ENCODE assay signal across 8 cellular contexts in genomic region chr1:228500901-228501871, GRCh38. TPM values are rescaled to one million over a fixed set of nuclear protein-coding genes. Genes with fewer than 3 reads are reported as not detected.
A peak's percentile ranks its signal among the peaks of the same experiment; 100 is the strongest.
DNase-seq lines count a peak whose midpoint lies in the region; TF ChIP-seq lines count a peak whose summit lies in the region.

No MANE protein-coding gene starts in this region.

- in situ Hi-C loops in GM23248 (cut with MboI) = no loop called here

- peak overlapping the region; percentile 31 for H2BK5ac ChIP-seq in neuronal stem cell (ENCODE audit: low read length)

- H3F3A ChIP-seq in GM23248 (ENCODE audit: insufficient read depth) = peaks cover 19% of the 10 kb centered on the region

- no peak overlapping the region for H2BK120ac ChIP-seq in neuronal stem cell (ENCODE audit: low read depth, low read length)

- TF ChIP-seq POLR2A in Peyer's patch (IDR thresholded peaks at IDR 0.05) = no peak
- no peak for TF ChIP-seq POLR2A in stomach (IDR thresholded peaks at IDR 0.05)

- no peak overlapping the region for H3K18ac ChIP-seq in neuronal stem cell (ENCODE audit: low read length)

- H3K36me3 ChIP-seq in GM23248 (ENCODE audit: low read depth) (no peaks in the 10 kb centered on the region), Peyer's patch (peaks cover 0 to 3% (median 0%) of the 10 kb centered on the region in 3 donors), neuronal stem cell (replicated peaks in 1 of 2; ENCODE audit: control insufficient read depth in 2 of 2, insufficient read depth in 2 of 2, low read length in 2 of 2) (peaks cover 0 to 5% of the 10 kb centered on the region in 2 donors), stomach (peaks cover 0 to 14% (median 12%) of the 10 kb centered on the region in 4 donors)

- H3K9me3 ChIP-seq in GM23248 (ENCODE audit: low read depth) = no peaks in the 10 kb centered on the region
- H3K9me3 ChIP-seq in Peyer's patch = no peaks in the 10 kb centered on the region
- H3K9me3 ChIP-seq in neuronal stem cell (replicated peaks in 1 of 2; ENCODE audit: control insufficient read depth in 2 of 2, insufficient read depth in 1 of 2, low read depth in 1 of 2, low read length in 2 of 2) = peaks cover 2 to 5% of the 10 kb centered on the region in 2 donors
- H3K9me3 ChIP-seq in stomach = no peaks in the 10 kb centered on the region

- H4K8ac ChIP-seq in neuronal stem cell (ENCODE audit: low read depth, low read length) = no peak overlapping the region

- no peaks in the 10 kb centered on the region for H3K79me2 ChIP-seq in GM23248 (ENCODE audit: insufficient read depth)

- H3K27ac ChIP-seq in GM23248 = no peak overlapping the region
- H3K27ac ChIP-seq in Peyer's patch = peak overlapping the region in 2 of 4 donors; percentile 1 to 57
- no peak overlapping the region for H3K27ac ChIP-seq in neuronal stem cell (replicated peaks; ENCODE audit: low read length)
- no peak overlapping the region for H3K27ac ChIP-seq in stomach

- no peaks in the 10 kb centered on the region for H3K4me1 ChIP-seq in GM23248 (ENCODE audit: insufficient read depth)
- H3K4me1 ChIP-seq in Peyer's patch = peaks cover 0 to 12% (median 3%) of the 10 kb centered on the region in 4 donors
- H3K4me1 ChIP-seq in neuronal stem cell (ENCODE audit: control insufficient read depth in 2 of 2, insufficient read depth in 1 of 2, low read depth in 1 of 2, low read length in 2 of 2) = peaks cover 0 to 6% of the 10 kb centered on the region in 2 donors
- peaks cover 0 to 14% (median 12%) of the 10 kb centered on the region in 4 donors for H3K4me1 ChIP-seq in stomach

- H3K4me2 ChIP-seq in GM23248 (ENCODE audit: unreplicated experiment) (peak overlapping the region; percentile 44), neuronal stem cell (ENCODE audit: insufficient read depth, low read length, poor library complexity, severe bottlenecking) (no peak overlapping the region)

- peak overlapping the region; percentile 11 for H3K14ac ChIP-seq in neuronal stem cell (ENCODE audit: low read length)

- no peak overlapping the region for H2BK15ac ChIP-seq in neuronal stem cell (ENCODE audit: low read length)

- DNase-seq in EL = peak; percentile 87
- peak; percentile 84 for DNase-seq in GM23248
- DNase-seq in KG1 (lab: John Stamatoyannopoulos, UW) = peak; percentile 70
- peak; percentile 78 to 94 (median 82) for DNase-seq in Peyer's patch
- peak; percentile 90 to 94 for DNase-seq in activated T-cell treated with anti-CD3 and anti-CD28 coated beads, Interleukin-2, amount 50 U/mL, for 48 hours
- DNase-seq in fibroblast of mammary gland (ENCODE audit: low read depth) = peak; percentile 92
- peak; percentile 76 for DNase-seq in neuronal stem cell (ENCODE audit: low spot score)
- DNase-seq in stomach = peak; percentile 87

- peak overlapping the region; percentile 60 for H2AK5ac ChIP-seq in neuronal stem cell (ENCODE audit: low read depth, low read length)

- H3K4me3 ChIP-seq in GM23248 (0 out of 2 replicates have a peak overlapping the region, but pooled peaks have one; percentile 25), Peyer's patch (peak overlapping the region in 2 of 4 donors; percentile 19 to 30), fibroblast of mammary gland (ENCODE audit: control insufficient read depth, low read depth, low read length) (peak overlapping the region; percentile 29), neuronal stem cell (ENCODE audit: low read length in 2 of 2) (no peak overlapping the region), stomach (peak overlapping the region in 1 of 4 donors; percentile 9)

- peak overlapping the region; percentile 65 for H2AFZ ChIP-seq in GM23248
- peak overlapping the region; percentile 83 for H2AFZ ChIP-seq in neuronal stem cell (ENCODE audit: low read length)

- peak; percentile 65 to 97 (median 78) for TF ChIP-seq CTCF in Peyer's patch (IDR thresholded peaks at IDR 0.05)
- TF ChIP-seq CTCF in fibroblast of mammary gland (conservative IDR thresholded peaks at IDR 0.05; ENCODE audit: control insufficient read depth, insufficient read depth, low read depth, low read length) = peak; percentile 97
- peak in 5 of 7 experiments; percentile 52 to 91 (median 80) for TF ChIP-seq CTCF in stomach (IDR thresholded peaks at IDR 0.05)

- intact Hi-C loops in stomach (cut with DNase I; ENCODE audit: low total_unique reads) = no loop called here

- WGBS in GM23248 (ENCODE audit: low coverage in 1 of 2, low lambda C conversion rate in 2 of 2, missing lambda C conversion rate in 2 of 2), 2 experiments = 31 to 36% methylated on average over 23 of the region's 23 CpGs
- no CpG with 5 or more reads among the region's 23 CpGs for WGBS in neuronal stem cell (ENCODE audit: extremely low coverage in 2 of 2, insufficient read length in 2 of 2, insufficient replicate concordance in 1 of 2), 2 donors
- 22 to 30% (median 26%) methylated on average over 21 to 23 of the region's 23 CpGs for WGBS in stomach, 5 donors

- H3K9ac ChIP-seq in GM23248 = no peak overlapping the region
- H3K9ac ChIP-seq in neuronal stem cell (ENCODE audit: low read depth, low read length, poor library complexity) = peak overlapping the region; percentile 53

- no peak for TF ChIP-seq EP300 in stomach (IDR thresholded peaks at IDR 0.05)

- H3K27me3 ChIP-seq in GM23248 (replicated peaks; ENCODE audit: insufficient read depth) = no peaks in the 10 kb centered on the region
- no peaks in the 10 kb centered on the region for H3K27me3 ChIP-seq in Peyer's patch
- H3K27me3 ChIP-seq in neuronal stem cell (ENCODE audit: control insufficient read depth in 3 of 3, insufficient read depth in 3 of 3, low read depth in 1 of 3, low read length in 3 of 3) = peaks cover 0 to 10% (median 0%) of the 10 kb centered on the region in 3 experiments
- peaks cover 0 to 7% (median 0%) of the 10 kb centered on the region in 3 donors for H3K27me3 ChIP-seq in stomach

- no peaks in the 10 kb centered on the region for H3K79me1 ChIP-seq in neuronal stem cell (ENCODE audit: low read depth, low read length)

- no peak overlapping the region for H2BK12ac ChIP-seq in neuronal stem cell (ENCODE audit: low read length)

- H4K91ac ChIP-seq in neuronal stem cell (ENCODE audit: low read depth, low read length, poor library complexity) = no peak overlapping the region

- H3K4ac ChIP-seq in neuronal stem cell (ENCODE audit: low read length) = no peak overlapping the region

- no peaks in the 10 kb centered on the region for H3K9me2 ChIP-seq in GM23248 (ENCODE audit: insufficient read depth)

- no peak overlapping the region for H3K23ac ChIP-seq in neuronal stem cell (ENCODE audit: low read depth, low read length, poor library complexity)

- no peaks in the 10 kb centered on the region for H4K20me1 ChIP-seq in GM23248 (ENCODE audit: insufficient read depth)

RNA-seq across cellular contexts. Expression of gene RNF187, which starts 14.0 kb away (rescaled TPM):
- total RNA-seq in GM23248 (2014; rRNA removed; shearing (Covaris generic)) = 81.9 and 92.8 TPM in 2 replicates
- polyA plus RNA-seq in GM23248 (2016; fragmentation: Nextera tagmentation; extraction: Ambion mirVana) (38.8 and 79.4 TPM in 2 replicates), stomach (10 to 100 TPM; 27.0 to 31.7 (median 29.6) TPM)
- total RNA-seq in Peyer's patch (10 to 100 TPM; 28.9 to 38.9 (median 37.3) TPM), stomach (10 to 100 TPM in 3 of 5 donors, 1 to 10 TPM in 2; 8.9 to 44.6 (median 16.2) TPM)
- 35.9 TPM for polyA plus RNA-seq in neuronal stem cell (2013, experiment 1 of 2)
- polyA plus RNA-seq in neuronal stem cell (2013, experiment 2 of 2) = 35.7 TPM

Comparison
In these comparisons a context has a peak if more than half of its experiments do, and no peak if none do; other contexts are left out.
1. H3K4me3 ChIP-seq: peak in GM23248 (single experiment) and fibroblast of mammary gland (single experiment); none in neuronal stem cell (0 of 2).
2. Peak in every context shown above with its lines, with median percentiles within 50 percentile points of each other: DNase-seq and CTCF ChIP-seq.